29 cellular contexts compared by ENCODE assay signal in genomic region chr18:7894592-7894991, GRCh38.
"Had no signal": no experiment of that assay in that cellular context is flagged by ENCODE, and none has a peak within 500 bp of the region (broad histone marks: within the 10 kb centered on the region; RNA-seq: fewer than 3 reads in every experiment).

No MANE protein-coding gene starts in this region.

- H3K9me3 ChIP-seq: stomach, suprapubic skin, testis, thoracic aorta, thyroid gland, tibial artery, tibial nerve, transverse colon, upper lobe of left lung, upper lobe of right lung, uterus, vagina had no signal

- H3K4me1 Mint-ChIP-seq: stimulated activated effector memory CD8-positive, alpha-beta T cell treated with anti-CD3 and anti-CD28 coated beads, Interleukin-12 subunit alpha, Interleukin-12 subunit beta, amount 100 ng/mL, for 72 hours; stimulated activated memory B cell treated with anti-CD40 and anti-IgM and Interleukin-4, amounts not matched to agents 10 μg/mL and 1 μg/mL and 100 μg/mL, for 72 hours; stimulated activated naive B cell treated with anti-CD40 and anti-IgM and Interleukin-4, amounts not matched to agents 10 μg/mL and 1 μg/mL and 100 μg/mL, for 72 hours; stimulated activated naive CD8-positive, alpha-beta T cell treated with anti-CD3 and anti-CD28 coated beads, Interleukin-15, amount 100 ng/mL, for 72 hours had no signal

- H3K27me3 Mint-ChIP-seq: stimulated activated memory B cell treated with anti-CD40 and anti-IgM and Interleukin-4, amounts not matched to agents 10 μg/mL and 1 μg/mL and 100 μg/mL, for 72 hours; stimulated activated naive B cell treated with anti-CD40 and anti-IgM and Interleukin-4, amounts not matched to agents 10 μg/mL and 1 μg/mL and 100 μg/mL, for 72 hours; stimulated activated naive CD8-positive, alpha-beta T cell treated with anti-CD3 and anti-CD28 coated beads, Interleukin-15, amount 100 ng/mL, for 72 hours; stimulated activated naive CD8-positive, alpha-beta T cell treated with anti-CD3 and anti-CD28 coated beads, Interleukin-15, Interleukin-2, amounts not matched to agents 100 ng/mL and 50 ng/mL, for 24 hours; type B pancreatic cell had no signal

- FAIRE-seq: urothelium cell line had no signal

- H3K27me3 ChIP-seq: stomach, suprapubic skin, testis, thyroid gland, tibial artery, tibial nerve, transverse colon, upper lobe of left lung, upper lobe of right lung, uterus, vagina had no signal

- H3K9me3 Mint-ChIP-seq: stimulated activated memory B cell treated with anti-CD40 and anti-IgM and Interleukin-4, amounts not matched to agents 10 μg/mL and 1 μg/mL and 100 μg/mL, for 72 hours; stimulated activated naive CD8-positive, alpha-beta T cell treated with anti-CD3 and anti-CD28 coated beads, Interleukin-15, amount 100 ng/mL, for 72 hours; stimulated activated naive CD8-positive, alpha-beta T cell treated with anti-CD3 and anti-CD28 coated beads, Interleukin-15, Interleukin-2, amounts not matched to agents 100 ng/mL and 50 ng/mL, for 24 hours; type B pancreatic cell had no signal

- H3K4me1 ChIP-seq: suprapubic skin, testis, transverse colon, uterus, vagina had no signal

- H3K4me3 ChIP-seq: stomach, suprapubic skin, testis, thoracic aorta, thyroid gland, tibial artery, tibial nerve, transverse colon, upper lobe of left lung, upper lobe of right lung, uterus, vagina had no signal

- H3K27ac ChIP-seq: stomach, suprapubic skin, testis, thoracic aorta, thyroid gland, tibial artery, tibial nerve, transverse colon, upper lobe of left lung, upper lobe of right lung, uterus, vagina had no signal

- H3K36me3 ChIP-seq: stomach, suprapubic skin, thoracic aorta, thyroid gland, tibial artery, transverse colon, upper lobe of left lung, upper lobe of right lung, uterus, vagina had no signal

- DNase-seq: stimulated activated CD4-positive, alpha-beta T cell treated with anti-CD3 and anti-CD28 coated beads, Interleukin-2, amount 100 ng/mL, for 48 hours; stimulated activated CD4-positive, alpha-beta T cell treated with anti-CD3 and anti-CD28 coated beads, Interleukin-4, amount 100 ng/mL, for 1 hour; stimulated activated CD4-positive, alpha-beta T cell treated with anti-CD3 and anti-CD28 coated beads, Interleukin-4, amount 100 ng/mL, for 24 hours; stimulated activated CD4-positive, alpha-beta T cell treated with anti-CD3 and anti-CD28 coated beads, Interleukin-4, amount 100 ng/mL, for 4 hours; stimulated activated CD8-positive, alpha-beta memory T cell treated with anti-CD3 and anti-CD28 coated beads, Interleukin-4, amount 100 ng/mL, for 48 hours; stimulated activated naive B cell treated with anti-CD40 and anti-IgM and Interleukin-4, amounts not matched to agents 10 μg/mL and 1 μg/mL and 100 μg/mL, for 72 hours; stimulated activated naive CD4-positive, alpha-beta T cell; stimulated activated naive CD4-positive, alpha-beta T cell treated with Interleukin-2 at 50 U/mL for 16 hours; stimulated activated naive CD8-positive, alpha-beta T cell treated with anti-CD3 and anti-CD28 coated beads, Interleukin-15, amount 100 ng/mL, for 72 hours; stimulated activated naive CD8-positive, alpha-beta T cell treated with anti-CD3 and anti-CD28 coated beads, Interleukin-15, Interleukin-2, amounts not matched to agents 100 U/mL and 50 U/mL, for 24 hours; stomach; substantia nigra; testis; tibial artery; transverse colon; trophoblast cell; upper lobe of left lung; upper lobe of right lung; uterus had no signal

- H3K4me3 Mint-ChIP-seq: stimulated activated effector memory CD8-positive, alpha-beta T cell treated with anti-CD3 and anti-CD28 coated beads, Interleukin-12 subunit alpha, Interleukin-12 subunit beta, amount 100 ng/mL, for 72 hours; stimulated activated memory B cell treated with anti-CD40 and anti-IgM and Interleukin-4, amounts not matched to agents 10 μg/mL and 1 μg/mL and 100 μg/mL, for 72 hours; stimulated activated naive B cell treated with anti-CD40 and anti-IgM and Interleukin-4, amounts not matched to agents 10 μg/mL and 1 μg/mL and 100 μg/mL, for 72 hours; stimulated activated naive CD8-positive, alpha-beta T cell treated with anti-CD3 and anti-CD28 coated beads, Interleukin-15, amount 100 ng/mL, for 72 hours; stimulated activated naive CD8-positive, alpha-beta T cell treated with anti-CD3 and anti-CD28 coated beads, Interleukin-15, Interleukin-2, amounts not matched to agents 100 ng/mL and 50 ng/mL, for 24 hours; type B pancreatic cell had no signal

- H3K36me3 Mint-ChIP-seq: stimulated activated effector memory CD8-positive, alpha-beta T cell treated with anti-CD3 and anti-CD28 coated beads, Interleukin-12 subunit alpha, Interleukin-12 subunit beta, amount 100 ng/mL, for 72 hours; stimulated activated memory B cell treated with anti-CD40 and anti-IgM and Interleukin-4, amounts not matched to agents 10 μg/mL and 1 μg/mL and 100 μg/mL, for 72 hours; stimulated activated naive B cell treated with anti-CD40 and anti-IgM and Interleukin-4, amounts not matched to agents 10 μg/mL and 1 μg/mL and 100 μg/mL, for 72 hours; type B pancreatic cell had no signal

- H3K27ac Mint-ChIP-seq: stimulated activated effector memory CD8-positive, alpha-beta T cell treated with anti-CD3 and anti-CD28 coated beads, Interleukin-12 subunit alpha, Interleukin-12 subunit beta, amount 100 ng/mL, for 72 hours; stimulated activated memory B cell treated with anti-CD40 and anti-IgM and Interleukin-4, amounts not matched to agents 10 μg/mL and 1 μg/mL and 100 μg/mL, for 72 hours; stimulated activated naive B cell treated with anti-CD40 and anti-IgM and Interleukin-4, amounts not matched to agents 10 μg/mL and 1 μg/mL and 100 μg/mL, for 72 hours; stimulated activated naive CD8-positive, alpha-beta T cell treated with anti-CD3 and anti-CD28 coated beads, Interleukin-15, amount 100 ng/mL, for 72 hours; stimulated activated naive CD8-positive, alpha-beta T cell treated with anti-CD3 and anti-CD28 coated beads, Interleukin-15, Interleukin-2, amounts not matched to agents 100 ng/mL and 50 ng/mL, for 24 hours; type B pancreatic cell had no signal

- ATAC-seq: stimulated activated effector memory CD8-positive, alpha-beta T cell treated with anti-CD3 and anti-CD28 coated beads, Interleukin-12 subunit alpha, Interleukin-12 subunit beta, amount 100 ng/mL, for 72 hours; stimulated activated memory B cell treated with anti-CD40 and anti-IgM and Interleukin-4, amounts not matched to agents 10 μg/mL and 1 μg/mL and 100 μg/mL, for 72 hours; stimulated activated naive B cell treated with anti-CD40 and anti-IgM and Interleukin-4, amounts not matched to agents 10 μg/mL and 1 μg/mL and 100 μg/mL, for 72 hours; stimulated activated naive CD8-positive, alpha-beta T cell treated with anti-CD3 and anti-CD28 coated beads, Interleukin-15, amount 100 ng/mL, for 72 hours; stimulated activated naive CD8-positive, alpha-beta T cell treated with anti-CD3 and anti-CD28 coated beads, Interleukin-15, Interleukin-2, amounts not matched to agents 100 U/mL and 50 U/mL, for 24 hours; upper lobe of right lung had no signal
